3 cellular contexts compared by ENCODE assay signal in genomic region chr13:28684257-28684656, GRCh38.
TF ChIP-seq lines count a peak whose summit lies in the region.

No MANE protein-coding gene starts in this region.

TF ChIP-seq in A549, 52 proteins besides CTCF, POLR2A, EP300 and RAD21:
- TF ChIP-seq JUN (IDR thresholded peaks at IDR 0.05) = no peak

TF ChIP-seq in HCT116, 20 proteins besides CTCF, POLR2A, EP300 and RAD21:
- TF ChIP-seq, protein P1, sequence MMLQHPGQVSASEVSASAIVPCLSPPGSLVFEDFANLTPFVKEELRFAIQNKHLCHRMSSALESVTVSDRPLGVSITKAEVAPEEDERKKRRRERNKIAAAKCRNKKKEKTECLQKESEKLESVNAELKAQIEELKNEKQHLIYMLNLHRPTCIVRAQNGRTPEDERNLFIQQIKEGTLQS (IDR thresholded peaks at IDR 0.05) = no peak
- no peak for TF ChIP-seq CEBPB (IDR thresholded peaks at IDR 0.05; ENCODE audit: low read depth)
- no peak for TF ChIP-seq REST (IDR thresholded peaks at IDR 0.05; ENCODE audit: low read depth)
- no peak for TF ChIP-seq EGR1 (IDR thresholded peaks at IDR 0.05; ENCODE audit: low read depth)
- no peak for TF ChIP-seq EZH2 (IDR thresholded peaks at IDR 0.05)
- TF ChIP-seq YY1 (IDR thresholded peaks at IDR 0.05; ENCODE audit: extremely low read depth, insufficient replicate concordance, low read depth, low read length) = no peak
- no peak for TF ChIP-seq SP1 (IDR thresholded peaks at IDR 0.05; ENCODE audit: low read depth)
TF ChIP-seq in HCT116: peak in this region for 0.

TF ChIP-seq in K562, 482 proteins besides CTCF, POLR2A, EP300 and RAD21:
- TF ChIP-seq ZNF133 (CRISPR knock-in tag; IDR thresholded peaks at IDR 0.05) = no peak
- TF ChIP-seq, protein P2, sequence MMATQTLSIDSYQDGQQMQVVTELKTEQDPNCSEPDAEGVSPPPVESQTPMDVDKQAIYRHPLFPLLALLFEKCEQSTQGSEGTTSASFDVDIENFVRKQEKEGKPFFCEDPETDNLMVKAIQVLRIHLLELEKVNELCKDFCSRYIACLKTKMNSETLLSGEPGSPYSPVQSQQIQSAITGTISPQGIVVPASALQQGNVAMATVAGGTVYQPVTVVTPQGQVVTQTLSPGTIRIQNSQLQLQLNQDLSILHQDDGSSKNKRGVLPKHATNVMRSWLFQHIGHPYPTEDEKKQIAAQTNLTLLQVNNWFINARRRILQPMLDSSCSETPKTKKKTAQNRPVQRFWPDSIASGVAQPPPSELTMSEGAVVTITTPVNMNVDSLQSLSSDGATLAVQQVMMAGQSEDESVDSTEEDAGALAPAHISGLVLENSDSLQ (IDR thresholded peaks at IDR 0.05) = peak; percentile 12; the same call in 1 of the 2 replicates
